Comparison of ENCODE assay signal across 9 cellular contexts in genomic region chr12:65881965-65882413, GRCh38. TPM values are rescaled to one million over a fixed set of nuclear protein-coding genes. Genes with fewer than 3 reads are reported as not detected.
DNase-seq lines count a peak whose midpoint lies in the region; ATAC-seq and TF ChIP-seq lines count a peak whose summit lies in the region.
"Had no signal": no experiment of that assay in that cellular context is flagged by ENCODE, and none has a peak within 500 bp of the region (broad histone marks: within the 10 kb centered on the region; RNA-seq: fewer than 3 reads in every experiment).

No MANE protein-coding gene starts in this region.

- H3K4me3 ChIP-seq in GM12865 (ENCODE audit: low read depth, low read length), result peak overlapping the region; percentile 4

- H3K4me1 Mint-ChIP-seq in T-helper 17 cell, result no peaks in the 10 kb centered on the region
- H3K4me1 Mint-ChIP-seq in glutamatergic neuron (ENCODE audit: low read depth, unreplicated experiment), result peaks cover 6% of the 10 kb centered on the region
- H3K4me1 Mint-ChIP-seq: central memory CD8-positive, alpha-beta T cell had no signal

- H3K27me3 Mint-ChIP-seq in T-helper 17 cell (peaks cover 57% of the 10 kb centered on the region), glutamatergic neuron (ENCODE audit: unreplicated experiment) (no peaks in the 10 kb centered on the region)

- H3K4me3 Mint-ChIP-seq in T-helper 17 cell, result no peak overlapping the region
- no peak overlapping the region for H3K4me3 Mint-ChIP-seq in glutamatergic neuron (ENCODE audit: unreplicated experiment)
- H3K4me3 Mint-ChIP-seq: central memory CD8-positive, alpha-beta T cell had no signal

- DNase-seq in GM12865 (ENCODE audit: low read depth) (peak; percentile 58), T-helper 17 cell (no peak), cardiac septum (ENCODE audit: low spot score) (peak; percentile 93), posterior cingulate gyrus (peak; percentile 18 to 94 (median 48)), KG1 (lab: John Stamatoyannopoulos, UW) (no peak), glutamatergic neuron (no peak)

- H3K36me3 Mint-ChIP-seq in T-helper 17 cell (ENCODE audit: low read depth), result no peaks in the 10 kb centered on the region
- no peaks in the 10 kb centered on the region for H3K36me3 Mint-ChIP-seq in glutamatergic neuron (ENCODE audit: unreplicated experiment)

- intact Hi-C loops in cardiac septum (cut with DNase I), result loop anchor here (5.0 to 10.0 kb wide), 3 partner anchors 55 to 277 kb away; no protein-coding TSS in a partner anchor
- intact Hi-C loops in posterior cingulate gyrus (cut with DNase I), result no loop called here

- H3K9me3 ChIP-seq in T-helper 17 cell (ENCODE audit: control insufficient read depth, low read length, poor library complexity, severe bottlenecking), result no peaks in the 10 kb centered on the region

- H3K27ac Mint-ChIP-seq in T-helper 17 cell (no peak overlapping the region), glutamatergic neuron (ENCODE audit: unreplicated experiment) (no peak overlapping the region)

- H3K9me3 Mint-ChIP-seq in glutamatergic neuron (ENCODE audit: unreplicated experiment), result no peaks in the 10 kb centered on the region
- H3K9me3 Mint-ChIP-seq: central memory CD8-positive, alpha-beta T cell had no signal

- TF ChIP-seq CTCF in GM12865 (IDR thresholded peaks at IDR 0.05; ENCODE audit: insufficient read depth, low read depth, low read length, missing control alignments), result peak; percentile 23
- no peak for TF ChIP-seq CTCF in glutamatergic neuron (IDR thresholded peaks at IDR 0.05; ENCODE audit: partially characterized antibody, unreplicated experiment)

- ATAC-seq in T-helper 17 cell (peak; percentile 27), GM19397 (IDR thresholded peaks at IDR 0.05; ENCODE audit: unreplicated experiment) (no peak), HG03460 (IDR thresholded peaks at IDR 0.05; ENCODE audit: unreplicated experiment) (no peak)

RNA-seq across cellular contexts. Expression of gene HMGA2, which starts 57.7 kb away (rescaled TPM):
- not detected for total RNA-seq in T-helper 17 cell
- 0.24 TPM for total RNA-seq in cardiac septum
- total RNA-seq in glutamatergic neuron (ENCODE audit: unreplicated experiment), result 3.9 TPM

Comparison
In these comparisons a context has a peak if more than half of its experiments do, and no peak if none do; other contexts are left out.
1. DNase-seq: peak in GM12865 (single experiment), cardiac septum (single experiment) and posterior cingulate gyrus (10 of 10); none in T-helper 17 cell (0 of 3), KG1 (single experiment) and glutamatergic neuron (single experiment).